Comparison of ENCODE assay signal across 20 cellular contexts in the genomic region with DNA sequence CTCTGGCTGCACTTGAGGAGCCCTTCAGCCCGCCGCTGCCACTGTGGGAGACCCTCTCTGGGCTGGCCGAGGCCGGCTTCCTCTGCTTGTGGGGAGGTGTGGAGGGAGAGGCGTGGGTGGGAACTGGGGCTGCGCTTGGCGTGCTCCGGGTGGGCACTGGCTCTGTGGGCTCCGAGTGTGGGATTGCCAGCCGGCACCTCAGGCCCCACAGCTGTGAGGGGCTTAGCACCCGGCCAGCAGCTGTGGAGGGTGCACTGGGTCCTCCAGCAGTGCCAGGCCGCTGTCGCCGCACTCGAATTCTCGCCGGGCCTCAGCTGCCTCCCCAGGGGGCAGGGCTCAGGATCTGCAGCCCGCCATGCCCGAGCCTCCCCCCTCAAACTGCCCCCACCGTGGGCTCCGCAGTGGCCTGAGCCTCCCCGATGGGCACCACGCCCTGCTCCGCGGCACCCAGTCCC.
"Had no signal": no experiment of that assay in that cellular context is flagged by ENCODE, and none has a peak within 500 bp of the region (broad histone marks: within the 10 kb centered on the region; RNA-seq: fewer than 3 reads in every experiment).

No MANE protein-coding gene starts in this region.

- H3K4me2 ChIP-seq: KMS-11, SK-N-SH had no signal

- DNase-seq: IMR-90, Kasumi-1, MM.1S, NCI-H1092 treated with DMSO at 0.1 percent for 48 hours, NCI-H1436, NCI-H187, NCI-H2029, NCI-H2081 treated with DMSO at 0.1 percent for 48 hours, NCI-H2171, NCI-H226, NCI-H446, NCI-H510A, NCI-H524 treated with DMSO at 0.1 percent for 48 hours, NCI-H69, NCI-H774, RPMI8226, SHP77 had no signal

- H3K9ac ChIP-seq: KMS-11, SK-N-SH had no signal

- H3K9me3 ChIP-seq: SK-N-SH had no signal

- H3K27ac ChIP-seq: KMS-11 had no signal

- ATAC-seq: HepG2 had no signal
